Comparison of ENCODE assay signal across 17 cellular contexts in genomic region chr21:45985471-45986315, GRCh38. TPM values are rescaled to one million over a fixed set of nuclear protein-coding genes. Genes with fewer than 3 reads are reported as not detected.
DNase-seq lines count a peak whose midpoint lies in the region.
"Had no signal": no experiment of that assay in that cellular context is flagged by ENCODE, and none has a peak within 500 bp of the region (broad histone marks: within the 10 kb centered on the region; RNA-seq: fewer than 3 reads in every experiment).

No MANE protein-coding gene starts in this region.

- peak; percentile 5 for DNase-seq in activated naive CD4-positive, alpha-beta T cell treated with anti-CD3 and anti-CD28 coated beads, Interleukin-2, amount 50 U/mL, for 16 hours
- no peak for DNase-seq in activated naive CD4-positive, alpha-beta T cell treated with Interleukin-2 at 50 U/mL for 16 hours
- DNase-seq in DMS114 treated with DMSO at 0.1 percent for 48 hours (lab: John Stamatoyannopoulos, UW; ENCODE audit: unreplicated experiment) = no peak
- no peak for DNase-seq in GOT3 (lab: John Stamatoyannopoulos, UW)
- no peak for DNase-seq in hypothalamus (lab: John Stamatoyannopoulos, UW)
- DNase-seq: activated T-cell treated with anti-CD3 and anti-CD28 coated beads, Interleukin-2, amount 50 U/mL, for 72 hours; DMS79 treated with DMSO at 0.1 percent for 48 hours; MM.1S; NCI-H2081 treated with DMSO at 0.1 percent for 48 hours; small intestine; WERI-Rb-1 had no signal

- H3K9me3 ChIP-seq in esophagus (ENCODE audit: control insufficient read depth in 2 of 2, insufficient read depth in 1 of 2, low read depth in 1 of 2, low read length in 1 of 2) (no peaks in the 10 kb centered on the region), muscle layer of colon (ENCODE audit: low read length) (no peaks in the 10 kb centered on the region)
- H3K9me3 ChIP-seq: tibial nerve had no signal

- WGBS in esophagus, 2 donors = 83 to 86% methylated on average over 37 of the region's 37 CpGs
- WGBS in urinary bladder = 78% methylated on average over 37 of the region's 37 CpGs

- H3K27ac ChIP-seq in esophagus (ENCODE audit: low read depth in 2 of 2, low read length in 1 of 2) (peak overlapping the region; percentile 21 to 32), muscle layer of colon (ENCODE audit: low read depth, low read length) (peak overlapping the region; percentile 3), urinary bladder (ENCODE audit: low read depth) (peak overlapping the region; percentile 31)
- H3K27ac ChIP-seq: cardiac muscle cell, SK-N-MC, WERI-Rb-1 had no signal

- H3K4me1 ChIP-seq in esophagus (ENCODE audit: control insufficient read depth in 2 of 2, insufficient read depth in 2 of 2, low read length in 1 of 2) (peaks cover 0 to 9% of the 10 kb centered on the region in 2 donors), muscle layer of colon (ENCODE audit: insufficient read depth, low read length) (peaks cover 53% of the 10 kb centered on the region), urinary bladder (ENCODE audit: insufficient read depth) (no peaks in the 10 kb centered on the region)

- H3K36me3 ChIP-seq in esophagus (ENCODE audit: control insufficient read depth in 2 of 2, insufficient read depth in 2 of 2, low read length in 1 of 2) (peaks cover 0 to 8% of the 10 kb centered on the region in 2 donors), muscle layer of colon (ENCODE audit: insufficient read depth, low read length) (peaks cover 55% of the 10 kb centered on the region), urinary bladder (ENCODE audit: insufficient read depth) (no peaks in the 10 kb centered on the region)

- no peak overlapping the region for H3K4me3 ChIP-seq in esophagus (ENCODE audit: low read depth in 1 of 2, low read length in 2 of 2)
- peak overlapping the region in 1 of 2 donors; percentile 21 for H3K4me3 ChIP-seq in muscle layer of colon (ENCODE audit: low read depth in 1 of 2, low read length in 2 of 2)
- no peak overlapping the region for H3K4me3 ChIP-seq in urinary bladder (ENCODE audit: low read depth, low read length)
- H3K4me3 ChIP-seq: cardiac muscle cell, SK-N-MC, tibial nerve had no signal

- H3K27me3 ChIP-seq in esophagus (ENCODE audit: control insufficient read depth in 1 of 2, insufficient read depth in 2 of 2, low read length in 2 of 2) = no peaks in the 10 kb centered on the region
- no peaks in the 10 kb centered on the region for H3K27me3 ChIP-seq in muscle layer of colon (ENCODE audit: control insufficient read depth in 1 of 2, insufficient read depth in 2 of 2, low read length in 2 of 2)
- H3K27me3 ChIP-seq: cardiac muscle cell, tibial nerve had no signal

- peak overlapping the region; percentile 25 for H3K9ac ChIP-seq in muscle layer of colon (ENCODE audit: low read length)

RNA-seq across cellular contexts. Expression of gene COL6A1, which starts 4.1 kb away (rescaled TPM):
- 100 to 1,000 TPM; 105 to 123 TPM for polyA plus RNA-seq in esophagus
- 678 TPM for total RNA-seq in urinary bladder
- polyA plus RNA-seq in urinary bladder = 1,050 TPM
